ENCODE assay signal across 1 cellular context in the genomic region with DNA sequence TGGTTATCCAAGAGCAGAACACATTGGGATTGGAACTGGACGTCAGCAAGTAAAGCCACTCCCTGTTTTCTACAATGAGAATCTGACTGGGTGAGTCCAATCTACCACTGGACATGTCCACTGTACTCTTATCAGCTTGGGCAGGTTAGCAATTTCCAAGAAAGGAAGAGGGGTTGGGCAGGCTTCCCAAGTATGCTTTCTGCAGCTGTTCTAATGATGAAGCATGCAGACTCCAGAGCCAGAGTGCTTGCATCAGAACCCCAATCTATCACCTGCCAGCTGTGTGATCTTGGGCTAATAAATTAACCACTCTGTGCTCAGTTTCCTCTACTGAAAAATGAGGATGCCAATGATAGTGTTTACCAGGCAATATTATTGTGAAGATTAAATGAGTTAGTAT.
A peak's percentile ranks its signal among the peaks of the same experiment; 100 is the strongest.
TF ChIP-seq lines count a peak whose summit lies in the region.

No MANE protein-coding gene starts in this region.

TF ChIP-seq in K562, 482 proteins besides CTCF, POLR2A, EP300 and RAD21 (continued from another document):
- TF ChIP-seq, protein P1, sequence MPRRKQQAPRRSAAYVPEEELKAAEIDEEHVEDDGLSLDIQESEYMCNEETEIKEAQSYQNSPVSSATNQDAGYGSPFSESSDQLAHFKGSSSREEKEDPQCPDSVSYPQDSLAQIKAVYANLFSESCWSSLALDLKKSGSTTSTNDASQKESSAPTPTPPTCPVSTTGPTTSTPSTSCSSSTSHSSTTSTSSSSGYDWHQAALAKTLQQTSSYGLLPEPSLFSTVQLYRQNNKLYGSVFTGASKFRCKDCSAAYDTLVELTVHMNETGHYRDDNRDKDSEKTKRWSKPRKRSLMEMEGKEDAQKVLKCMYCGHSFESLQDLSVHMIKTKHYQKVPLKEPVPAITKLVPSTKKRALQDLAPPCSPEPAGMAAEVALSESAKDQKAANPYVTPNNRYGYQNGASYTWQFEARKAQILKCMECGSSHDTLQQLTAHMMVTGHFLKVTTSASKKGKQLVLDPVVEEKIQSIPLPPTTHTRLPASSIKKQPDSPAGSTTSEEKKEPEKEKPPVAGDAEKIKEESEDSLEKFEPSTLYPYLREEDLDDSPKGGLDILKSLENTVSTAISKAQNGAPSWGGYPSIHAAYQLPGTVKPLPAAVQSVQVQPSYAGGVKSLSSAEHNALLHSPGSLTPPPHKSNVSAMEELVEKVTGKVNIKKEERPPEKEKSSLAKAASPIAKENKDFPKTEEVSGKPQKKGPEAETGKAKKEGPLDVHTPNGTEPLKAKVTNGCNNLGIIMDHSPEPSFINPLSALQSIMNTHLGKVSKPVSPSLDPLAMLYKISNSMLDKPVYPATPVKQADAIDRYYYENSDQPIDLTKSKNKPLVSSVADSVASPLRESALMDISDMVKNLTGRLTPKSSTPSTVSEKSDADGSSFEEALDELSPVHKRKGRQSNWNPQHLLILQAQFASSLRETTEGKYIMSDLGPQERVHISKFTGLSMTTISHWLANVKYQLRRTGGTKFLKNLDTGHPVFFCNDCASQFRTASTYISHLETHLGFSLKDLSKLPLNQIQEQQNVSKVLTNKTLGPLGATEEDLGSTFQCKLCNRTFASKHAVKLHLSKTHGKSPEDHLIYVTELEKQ (CRISPR knock-in tag; IDR thresholded peaks at IDR 0.05), result no peak
- TF ChIP-seq TAL1 (IDR thresholded peaks at IDR 0.05) (peak; percentile 94), PPARD (CRISPR knock-in tag; IDR thresholded peaks at IDR 0.05) (no peak), SP1 (CRISPR knock-in tag; IDR thresholded peaks at IDR 0.05) (no peak), POLR2AphosphoS5 (IDR thresholded peaks at IDR 0.05; ENCODE audit: control insufficient read depth, insufficient read depth, low read depth, low read length) (no peak), EP400 (IDR thresholded peaks at IDR 0.05) (0 out of 2 replicates have a peak, but pooled peaks have one; percentile 12), CSDE1 (IDR thresholded peaks at IDR 0.05) (no peak), RBBP5 (IDR thresholded peaks at IDR 0.05; ENCODE audit: borderline replicate concordance, insufficient read depth, low read length, poor library complexity, severe bottlenecking) (no peak), MYBL2 (IDR thresholded peaks at IDR 0.05; ENCODE audit: low read depth) (no peak), MYBL2 (CRISPR knock-in tag; IDR thresholded peaks at IDR 0.05; ENCODE audit: borderline replicate concordance) (no peak), MCM3 (IDR thresholded peaks at IDR 0.05) (no peak), MAZ (CRISPR knock-in tag; conservative IDR thresholded peaks at IDR 0.05 in 1 of 2, IDR thresholded peaks at IDR 0.05 in 1 of 2) (no peak; a peak in 1 of 4 replicates), RHOXF2B (CRISPR knock-in tag; conservative IDR thresholded peaks at IDR 0.05) (no peak), PHB2 (IDR thresholded peaks at IDR 0.05; ENCODE audit: low read depth) (no peak), ZNF583 (CRISPR knock-in tag; IDR thresholded peaks at IDR 0.05) (no peak), U2AF1 (optimal IDR thresholded peaks at IDR 0.05; ENCODE audit: low read depth, low read length) (no peak), ZNF197 (CRISPR knock-in tag; IDR thresholded peaks at IDR 0.05; ENCODE audit: low read depth) (peak; percentile 75; the same call in 1 of the 2 replicates), ZNF75A (CRISPR knock-in tag; IDR thresholded peaks at IDR 0.05) (no peak), SMARCB1 (IDR thresholded peaks at IDR 0.05; ENCODE audit: insufficient read length, low read depth) (no peak), HDAC8 (tag; IDR thresholded peaks at IDR 0.05) (no peak), ZFPM2 (CRISPR knock-in tag; IDR thresholded peaks at IDR 0.05) (no peak), ZNF445 (CRISPR knock-in tag; IDR thresholded peaks at IDR 0.05; ENCODE audit: low read depth) (no peak)
- TF ChIP-seq, protein P2, sequence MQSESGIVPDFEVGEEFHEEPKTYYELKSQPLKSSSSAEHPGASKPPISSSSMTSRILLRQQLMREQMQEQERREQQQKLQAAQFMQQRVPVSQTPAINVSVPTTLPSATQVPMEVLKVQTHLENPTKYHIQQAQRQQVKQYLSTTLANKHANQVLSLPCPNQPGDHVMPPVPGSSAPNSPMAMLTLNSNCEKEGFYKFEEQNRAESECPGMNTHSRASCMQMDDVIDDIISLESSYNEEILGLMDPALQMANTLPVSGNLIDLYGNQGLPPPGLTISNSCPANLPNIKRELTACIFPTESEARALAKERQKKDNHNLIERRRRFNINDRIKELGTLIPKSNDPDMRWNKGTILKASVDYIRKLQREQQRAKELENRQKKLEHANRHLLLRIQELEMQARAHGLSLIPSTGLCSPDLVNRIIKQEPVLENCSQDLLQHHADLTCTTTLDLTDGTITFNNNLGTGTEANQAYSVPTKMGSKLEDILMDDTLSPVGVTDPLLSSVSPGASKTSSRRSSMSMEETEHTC (IDR thresholded peaks at IDR 0.05), result no peak
- TF ChIP-seq, protein P3, sequence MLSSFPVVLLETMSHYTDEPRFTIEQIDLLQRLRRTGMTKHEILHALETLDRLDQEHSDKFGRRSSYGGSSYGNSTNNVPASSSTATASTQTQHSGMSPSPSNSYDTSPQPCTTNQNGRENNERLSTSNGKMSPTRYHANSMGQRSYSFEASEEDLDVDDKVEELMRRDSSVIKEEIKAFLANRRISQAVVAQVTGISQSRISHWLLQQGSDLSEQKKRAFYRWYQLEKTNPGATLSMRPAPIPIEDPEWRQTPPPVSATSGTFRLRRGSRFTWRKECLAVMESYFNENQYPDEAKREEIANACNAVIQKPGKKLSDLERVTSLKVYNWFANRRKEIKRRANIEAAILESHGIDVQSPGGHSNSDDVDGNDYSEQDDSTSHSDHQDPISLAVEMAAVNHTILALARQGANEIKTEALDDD (IDR thresholded peaks at IDR 0.05), result no peak
- TF ChIP-seq, protein P4, sequence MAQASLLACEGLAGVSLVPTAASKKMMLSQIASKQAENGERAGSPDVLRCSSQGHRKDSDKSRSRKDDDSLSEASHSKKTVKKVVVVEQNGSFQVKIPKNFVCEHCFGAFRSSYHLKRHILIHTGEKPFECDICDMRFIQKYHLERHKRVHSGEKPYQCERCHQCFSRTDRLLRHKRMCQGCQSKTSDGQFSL (CRISPR knock-in tag; IDR thresholded peaks at IDR 0.05), result no peak
- TF ChIP-seq, protein P4 (tag; IDR thresholded peaks at IDR 0.05), result no peak
- TF ChIP-seq, protein P5, sequence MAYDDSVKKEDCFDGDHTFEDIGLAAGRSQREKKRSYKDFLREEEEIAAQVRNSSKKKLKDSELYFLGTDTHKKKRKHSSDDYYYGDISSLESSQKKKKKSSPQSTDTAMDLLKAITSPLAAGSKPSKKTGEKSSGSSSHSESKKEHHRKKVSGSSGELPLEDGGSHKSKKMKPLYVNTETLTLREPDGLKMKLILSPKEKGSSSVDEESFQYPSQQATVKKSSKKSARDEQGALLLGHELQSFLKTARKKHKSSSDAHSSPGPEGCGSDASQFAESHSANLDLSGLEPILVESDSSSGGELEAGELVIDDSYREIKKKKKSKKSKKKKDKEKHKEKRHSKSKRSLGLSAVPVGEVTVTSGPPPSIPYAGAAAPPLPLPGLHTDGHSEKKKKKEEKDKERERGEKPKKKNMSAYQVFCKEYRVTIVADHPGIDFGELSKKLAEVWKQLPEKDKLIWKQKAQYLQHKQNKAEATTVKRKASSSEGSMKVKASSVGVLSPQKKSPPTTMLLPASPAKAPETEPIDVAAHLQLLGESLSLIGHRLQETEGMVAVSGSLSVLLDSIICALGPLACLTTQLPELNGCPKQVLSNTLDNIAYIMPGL (CRISPR knock-in tag; IDR thresholded peaks at IDR 0.05), result no peak
- TF ChIP-seq, protein P6, sequence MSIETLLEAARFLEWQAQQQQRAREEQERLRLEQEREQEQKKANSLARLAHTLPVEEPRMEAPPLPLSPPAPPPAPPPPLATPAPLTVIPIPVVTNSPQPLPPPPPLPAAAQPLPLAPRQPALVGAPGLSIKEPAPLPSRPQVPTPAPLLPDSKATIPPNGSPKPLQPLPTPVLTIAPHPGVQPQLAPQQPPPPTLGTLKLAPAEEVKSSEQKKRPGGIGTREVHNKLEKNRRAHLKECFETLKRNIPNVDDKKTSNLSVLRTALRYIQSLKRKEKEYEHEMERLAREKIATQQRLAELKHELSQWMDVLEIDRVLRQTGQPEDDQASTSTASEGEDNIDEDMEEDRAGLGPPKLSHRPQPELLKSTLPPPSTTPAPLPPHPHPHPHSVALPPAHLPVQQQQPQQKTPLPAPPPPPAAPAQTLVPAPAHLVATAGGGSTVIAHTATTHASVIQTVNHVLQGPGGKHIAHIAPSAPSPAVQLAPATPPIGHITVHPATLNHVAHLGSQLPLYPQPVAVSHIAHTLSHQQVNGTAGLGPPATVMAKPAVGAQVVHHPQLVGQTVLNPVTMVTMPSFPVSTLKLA (conservative IDR thresholded peaks at IDR 0.05), result no peak
